In the genomic region with DNA sequence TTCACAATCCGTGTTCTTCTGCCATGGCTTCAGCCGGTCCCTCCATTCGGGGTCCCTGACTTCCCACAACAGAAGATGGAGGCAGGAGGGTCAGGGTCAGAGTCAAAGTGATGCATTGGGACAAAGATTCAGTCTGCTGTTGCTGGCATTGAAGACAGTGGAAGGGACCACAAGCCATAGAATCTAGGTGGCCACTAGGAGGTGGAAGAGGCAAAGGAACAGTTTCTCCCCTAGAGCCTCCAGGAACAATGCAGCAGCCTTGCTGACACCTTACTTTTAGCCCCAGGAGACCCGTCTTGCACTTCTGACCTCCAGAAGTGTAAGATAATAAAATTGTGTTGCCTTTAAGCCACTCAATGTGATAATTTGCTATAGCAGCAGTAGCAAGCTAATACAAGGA, we compare ENCODE assay signal across 8 cellular contexts. TPM values are rescaled to one million over a fixed set of nuclear protein-coding genes. Genes with fewer than 3 reads are reported as not detected.
DNase-seq lines count a peak whose midpoint lies in the region; ATAC-seq and TF ChIP-seq lines count a peak whose summit lies in the region.

No MANE protein-coding gene starts in this region.

- H3K36me3 Mint-ChIP-seq in osteocyte (ENCODE audit: unreplicated experiment) = no peaks in the 10 kb centered on the region

- no peak overlapping the region for H3K27ac Mint-ChIP-seq in osteocyte (ENCODE audit: unreplicated experiment)

- H3K4me3 ChIP-seq in WI38 (ENCODE audit: low read depth, low read length) = no peak overlapping the region

- peaks cover 19% of the 10 kb centered on the region for H3K4me1 Mint-ChIP-seq in osteocyte (ENCODE audit: unreplicated experiment)

- TF ChIP-seq CTCF in WI38 (IDR thresholded peaks at IDR 0.05; ENCODE audit: low read depth, low read length) (peak; percentile 37; the same call in 1 of the 2 replicates), osteocyte (IDR thresholded peaks at IDR 0.05) (peak; percentile 28)

- no peaks in the 10 kb centered on the region for H3K27me3 Mint-ChIP-seq in osteocyte (ENCODE audit: unreplicated experiment)

- H3K4me3 Mint-ChIP-seq in osteocyte (ENCODE audit: unreplicated experiment) = no peak overlapping the region

- DNase-seq in SIG-M5 treated with dmso at 0.1 percent for 504 hours (lab: John Stamatoyannopoulos, UW; ENCODE audit: unreplicated experiment) = peak; percentile 63
- DNase-seq in SIG-M5 (lab: John Stamatoyannopoulos, UW) = no peak
- DNase-seq in NCI-H146 treated with DMSO at 0.1 percent for 48 hours (lab: John Stamatoyannopoulos, UW; ENCODE audit: unreplicated experiment) = peak; percentile 36
- DNase-seq in osteocyte (ENCODE audit: extremely low spot score, unreplicated experiment) = no peak
- DNase-seq in NOMO-1 treated with DMSO at 0.1 percent for 48 hours (lab: John Stamatoyannopoulos, UW; ENCODE audit: unreplicated experiment) = no peak

- H3K9me3 Mint-ChIP-seq in osteocyte (ENCODE audit: unreplicated experiment) = no peaks in the 10 kb centered on the region

- ATAC-seq in GM21576 (IDR thresholded peaks at IDR 0.05; ENCODE audit: unreplicated experiment) (no peak), HG03175 (IDR thresholded peaks at IDR 0.05; ENCODE audit: unreplicated experiment) (no peak)

RNA-seq across cellular contexts. Expression of a gene that starts 55.9 kb away (rescaled TPM):
- total RNA-seq in osteocyte = 33.0 and 34.7 TPM in 2 replicates

RNA-seq across cellular contexts. Expression of a gene that starts 56.6 kb away (rescaled TPM):
- 137 and 145 TPM in 2 replicates for total RNA-seq in osteocyte

Comparison
In these comparisons a context has a peak if more than half of its experiments do, and no peak if none do; other contexts are left out.
1. DNase-seq: peak in SIG-M5 treated with dmso at 0.1 percent for 504 hours (single experiment) and NCI-H146 treated with DMSO at 0.1 percent for 48 hours (single experiment); none in SIG-M5 (single experiment), osteocyte (single experiment) and NOMO-1 treated with DMSO at 0.1 percent for 48 hours (single experiment).